ENCODE assay signal across 14 cellular contexts in genomic region chr19:33350538-33351309, GRCh38. TPM values are rescaled to one million over a fixed set of nuclear protein-coding genes. Genes with fewer than 3 reads are reported as not detected.
DNase-seq lines count a peak whose midpoint lies in the region; TF ChIP-seq lines count a peak whose summit lies in the region.
"Had no signal": no experiment of that assay in that cellular context is flagged by ENCODE, and none has a peak within 500 bp of the region (broad histone marks: within the 10 kb centered on the region; RNA-seq: fewer than 3 reads in every experiment).

No MANE protein-coding gene starts in this region.

- no peak for TF ChIP-seq EP300 in suprapubic skin (IDR thresholded peaks at IDR 0.05)

- no peaks in the 10 kb centered on the region for H3K36me3 ChIP-seq in suprapubic skin
- H3K36me3 ChIP-seq: pancreas had no signal

- WGBS in suprapubic skin: 43% methylated on average over 12 of the region's 12 CpGs

- peaks cover 22% of the 10 kb centered on the region for H3K4me1 ChIP-seq in suprapubic skin
- H3K4me1 ChIP-seq: pancreas had no signal

- H3K9me3 ChIP-seq in suprapubic skin: no peaks in the 10 kb centered on the region
- H3K9me3 ChIP-seq: pancreas had no signal

- TF ChIP-seq CTCF in fibroblast of pulmonary artery (IDR thresholded peaks at IDR 0.05; ENCODE audit: low read length, missing control alignments) (no peak), suprapubic skin (IDR thresholded peaks at IDR 0.05) (no peak)

- in situ Hi-C loops in SK-MEL-5 (cut with HindIII; ENCODE audit: low pct_unique_long_range_greater_than_20kb, low sequenced_read_pairs): no loop called here

- no peak overlapping the region for H3K4me3 ChIP-seq in fibroblast of pulmonary artery (replicated peaks; ENCODE audit: low read depth, low read length)
- H3K4me3 ChIP-seq in suprapubic skin: no peak overlapping the region
- H3K4me3 ChIP-seq: pancreas had no signal

- no peak for TF ChIP-seq POLR2A in suprapubic skin (IDR thresholded peaks at IDR 0.05)

- DNase-seq in NCI-H2227 (lab: John Stamatoyannopoulos, UW; ENCODE audit: unreplicated experiment) (peak; percentile 48), NCI-H2227 treated with DMSO at 0.1 percent for 48 hours (lab: John Stamatoyannopoulos, UW) (no peak), SK-MEL-5 (ENCODE audit: low read depth, low spot score) (peak; percentile 33), fibroblast of pulmonary artery (ENCODE audit: low read depth) (peak; percentile 64), suprapubic skin (ENCODE audit: low spot score in 2 of 2) (peak; percentile 83 to 86), NCI-H1436 (lab: John Stamatoyannopoulos, UW) (no peak), NK-92 (lab: John Stamatoyannopoulos, UW; ENCODE audit: unreplicated experiment) (no peak)
- no peak for DNase-seq in activated CD8-positive, alpha-beta memory T cell treated with anti-CD3 and anti-CD28 coated beads, Interleukin-2, amount 50 U/mL, for 48 hours
- DNase-seq: activated CD8-positive, alpha-beta T cell treated with anti-CD3 and anti-CD28 coated beads, Interleukin-2, amount 10 ng/mL, durations not matched to agents 7 days and 5 days; activated gamma-delta T cell; NCI-H1417; NCI-H526 treated with DMSO at 0.1 percent for 48 hours; pancreas; T1000 had no signal

- H3K27me3 ChIP-seq in suprapubic skin: no peaks in the 10 kb centered on the region
- H3K27me3 ChIP-seq: pancreas had no signal

- peak overlapping the region; percentile 60 for H3K27ac ChIP-seq in suprapubic skin
- H3K27ac ChIP-seq: pancreas had no signal

RNA-seq across cellular contexts. Expression of gene CEBPG, which starts 22.8 kb away (rescaled TPM):
- total RNA-seq in SK-MEL-5 (2014; rRNA removed; shearing (Covaris generic)): 28.5 and 33.4 TPM in 2 replicates
- polyA plus RNA-seq in SK-MEL-5 (2015; cell fraction: cytosol; rRNA removed): 27.0 and 35.4 TPM in 2 replicates
- polyA plus RNA-seq in SK-MEL-5 (2015; cell fraction: nucleus; rRNA removed): 36.3 and 38.3 TPM in 2 replicates
- 10 to 100 TPM; 37.7 to 63.0 (median 45.2) TPM for total RNA-seq in suprapubic skin

RNA-seq across cellular contexts. Expression of gene CEBPA, which starts 48.4 kb away (rescaled TPM):
- 2.4 and 2.5 TPM in 2 replicates for total RNA-seq in SK-MEL-5 (2014; rRNA removed; shearing (Covaris generic))
- 4.1 and 5.2 TPM in 2 replicates for polyA plus RNA-seq in SK-MEL-5 (2015; cell fraction: cytosol; rRNA removed)
- 0.76 and 1.1 TPM in 2 replicates for polyA plus RNA-seq in SK-MEL-5 (2015; cell fraction: nucleus; rRNA removed)
- total RNA-seq in suprapubic skin: 100 to 1,000 TPM in 3 of 4 donors, 10 to 100 TPM in 1; 86.3 to 360 (median 196) TPM

Comparison
In these comparisons a context has a peak if more than half of its experiments do, and no peak if none do; other contexts are left out.
1. DNase-seq: peak in NCI-H2227 (single experiment), SK-MEL-5 (single experiment), fibroblast of pulmonary artery (single experiment) and suprapubic skin (2 of 2); none in NCI-H2227 treated with DMSO at 0.1 percent for 48 hours (single experiment), NCI-H1436 (single experiment), activated CD8-positive, alpha-beta memory T cell treated with anti-CD3 and anti-CD28 coated beads, Interleukin-2, amount 50 U/mL, for 48 hours (single experiment) and NK-92 (single experiment).
2. RNA of gene CEBPA, which starts 48.4 kb away (total RNA-seq): 86.3 to 360 TPM in suprapubic skin; 2.4 to 2.5 TPM in SK-MEL-5; every median in the first group is over 10 times any median in the second.